1 cellular context compared by ENCODE assay signal in genomic region chr17:36590082-36590481, GRCh38.
TF ChIP-seq lines count a peak whose summit lies in the region.

No MANE protein-coding gene starts in this region.

TF ChIP-seq in K562, 482 proteins besides CTCF, POLR2A, EP300 and RAD21 (continued from another document):
- no peak for TF ChIP-seq NR0B1 (IDR thresholded peaks at IDR 0.05; ENCODE audit: partially characterized antibody)
- TF ChIP-seq ZNF318 (IDR thresholded peaks at IDR 0.05; ENCODE audit: borderline replicate concordance in 1 of 2, low read depth in 1 of 2): 0 out of 4 replicates have a peak, but pooled peaks of 1 of the 2 experiments have one; percentile 16
- TF ChIP-seq RBM14 (IDR thresholded peaks at IDR 0.05; ENCODE audit: borderline replicate concordance, insufficient read depth, low read depth, low read length): no peak
- peak in 1 of 2 experiments; percentile 49; a peak in 1 of 4 replicates for TF ChIP-seq MAZ (CRISPR knock-in tag; conservative IDR thresholded peaks at IDR 0.05 in 1 of 2, IDR thresholded peaks at IDR 0.05 in 1 of 2)
- TF ChIP-seq HDAC1 (IDR thresholded peaks at IDR 0.05): peak in 1 of 2 experiments; percentile 57; a peak in 2 of 4 replicates
- TF ChIP-seq ETV5 (CRISPR knock-in tag; IDR thresholded peaks at IDR 0.05; ENCODE audit: low read depth): no peak
- TF ChIP-seq SIN3A (IDR thresholded peaks at IDR 0.05; ENCODE audit: borderline replicate concordance in 2 of 2, control insufficient read depth in 1 of 2, low read depth in 2 of 2, low read length in 2 of 2): peak; percentile 60 to 87; a peak in 1 of 4 replicates
- TF ChIP-seq ZBTB26 (CRISPR knock-in tag; IDR thresholded peaks at IDR 0.05): no peak
- peak; percentile 35; the same call in 1 of the 2 replicates for TF ChIP-seq JUND (IDR thresholded peaks at IDR 0.05; ENCODE audit: borderline replicate concordance, low read depth, low read length)
- no peak; the same call in 2 of the 3 replicates for TF ChIP-seq JUND (tag; IDR thresholded peaks at IDR 0.05; ENCODE audit: borderline replicate concordance, low read depth, low read length)
- TF ChIP-seq RNF2 (IDR thresholded peaks at IDR 0.05): peak; percentile 70; the same call in 1 of the 2 replicates
- peak; percentile 97 for TF ChIP-seq CEBPB (tag; IDR thresholded peaks at IDR 0.05)
- TF ChIP-seq NFIC (IDR thresholded peaks at IDR 0.05): peak; percentile 80
- no peak for TF ChIP-seq TAF1 (IDR thresholded peaks at IDR 0.05; ENCODE audit: control insufficient read depth, extremely low read depth, insufficient read depth, low read length, severe bottlenecking)
- peak; percentile 22 for TF ChIP-seq MEIS2 (IDR thresholded peaks at IDR 0.05; ENCODE audit: partially characterized antibody)
- TF ChIP-seq ZNF764 (CRISPR knock-in tag; IDR thresholded peaks at IDR 0.05; ENCODE audit: low read depth): no peak
- TF ChIP-seq ZNF609 (CRISPR knock-in tag; IDR thresholded peaks at IDR 0.05; ENCODE audit: borderline replicate concordance): no peak
- peak; percentile 64 for TF ChIP-seq VEZF1 (CRISPR knock-in tag; IDR thresholded peaks at IDR 0.05)
- peak; percentile 45 for TF ChIP-seq TAF9B (IDR thresholded peaks at IDR 0.05; ENCODE audit: partially characterized antibody)
- TF ChIP-seq DPF2 (IDR thresholded peaks at IDR 0.05): peak; percentile 74
- peak; percentile 74; the same call in 1 of the 2 replicates for TF ChIP-seq ESRRA (IDR thresholded peaks at IDR 0.05; ENCODE audit: borderline replicate concordance, low read depth)
- TF ChIP-seq FOXK2 (conservative IDR thresholded peaks at IDR 0.05 in 1 of 2, IDR thresholded peaks at IDR 0.05 in 1 of 2; ENCODE audit: low read depth in 2 of 2): 0 out of 4 replicates have a peak, but pooled peaks of 1 of the 2 experiments have one; percentile 21
- TF ChIP-seq PKNOX1 (IDR thresholded peaks at IDR 0.05): 0 out of 2 replicates have a peak, but pooled peaks have one; percentile 36
- peak; percentile 53 for TF ChIP-seq PML (IDR thresholded peaks at IDR 0.05; ENCODE audit: low read length)
- no peak for TF ChIP-seq SRSF7 (optimal IDR thresholded peaks at IDR 0.05; ENCODE audit: low read depth, low read length)
- TF ChIP-seq SMAD4 (CRISPR knock-in tag; conservative IDR thresholded peaks at IDR 0.05): no peak
- no peak for TF ChIP-seq NELFE (IDR thresholded peaks at IDR 0.05; ENCODE audit: insufficient read depth, insufficient read length)
- peak; percentile 48; the same call in 1 of the 2 replicates for TF ChIP-seq TFAP4 (CRISPR knock-in tag; IDR thresholded peaks at IDR 0.05; ENCODE audit: borderline replicate concordance)
- TF ChIP-seq MYC (IDR thresholded peaks at IDR 0.05; ENCODE audit: low read depth, low read length): peak; percentile 23; the same call in 1 of the 2 replicates
- TF ChIP-seq MYC (CRISPR knock-in tag; IDR thresholded peaks at IDR 0.05; ENCODE audit: borderline replicate concordance, low read depth): no peak
- no peak for TF ChIP-seq PREB (CRISPR knock-in tag; IDR thresholded peaks at IDR 0.05)
- TF ChIP-seq MLLT1 (IDR thresholded peaks at IDR 0.05): 0 out of 4 replicates have a peak, but pooled peaks of 1 of the 2 experiments have one; percentile 18
- TF ChIP-seq CBFA2T3 (IDR thresholded peaks at IDR 0.05): peak; percentile 65
